In the genomic region with DNA sequence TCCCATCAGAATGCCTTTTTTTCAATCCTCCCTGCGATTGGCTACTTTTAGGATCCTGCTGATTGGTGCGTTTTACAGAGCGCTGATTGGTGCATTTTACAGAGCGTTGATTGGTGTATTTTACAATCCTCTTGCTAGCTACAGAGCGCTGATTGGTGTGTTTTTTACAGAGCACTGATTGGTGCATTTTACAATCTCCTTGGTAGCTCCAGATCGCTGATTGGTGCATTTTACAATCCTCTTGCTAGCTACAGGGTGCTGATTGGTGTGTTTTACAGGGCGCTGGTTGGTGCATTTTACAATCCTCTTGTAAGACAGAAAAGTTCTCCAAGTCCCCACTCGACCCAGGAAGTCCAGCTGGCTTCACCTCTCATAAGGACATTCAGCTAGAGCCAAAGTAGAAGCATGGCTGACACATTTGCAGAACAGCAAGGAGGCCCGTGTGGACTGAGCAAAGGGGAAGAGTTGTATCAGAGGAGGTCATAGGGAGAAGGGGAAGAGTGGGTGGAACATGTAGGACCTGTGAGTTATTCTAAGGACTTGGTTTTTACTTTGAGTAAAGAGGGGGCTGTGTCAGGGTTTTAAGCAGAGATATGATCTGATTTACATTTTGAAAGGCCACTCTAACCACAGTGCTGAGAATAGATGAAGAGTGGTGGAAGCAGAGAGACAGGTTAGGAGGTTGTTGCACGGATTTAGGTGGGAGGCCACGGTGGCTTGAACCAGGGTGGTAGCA, we compare ENCODE assay signal across 25 cellular contexts. TPM values are rescaled to one million over a fixed set of nuclear protein-coding genes. Genes with fewer than 3 reads are reported as not detected.
DNase-seq lines count a peak whose midpoint lies in the region; ATAC-seq and TF ChIP-seq lines count a peak whose summit lies in the region.
"Had no signal": no experiment of that assay in that cellular context is flagged by ENCODE, and none has a peak within 500 bp of the region (broad histone marks: within the 10 kb centered on the region; RNA-seq: fewer than 3 reads in every experiment).

No MANE protein-coding gene starts in this region.

- peak overlapping the region; percentile 36 for H3K4me3 Mint-ChIP-seq in neural crest cell
- H3K4me3 Mint-ChIP-seq: activated CD4-positive, alpha-beta memory T cell treated with anti-CD3 and anti-CD28 coated beads for 36 hours; HFFc6 had no signal

- DNase-seq in activated effector memory CD4-positive, alpha-beta T cell treated with anti-CD3 and anti-CD28 coated beads, Interleukin-2, amount 50 U/mL, for 16 hours, result peak; percentile 30
- no peak for DNase-seq in activated effector memory CD4-positive, alpha-beta T cell treated with Interleukin-2 at 50 U/mL for 16 hours
- peak; percentile 56 for DNase-seq in GM20000 (ENCODE audit: low spot score)
- peak; percentile 53 for DNase-seq in NAMALWA (ENCODE audit: low spot score)
- no peak for DNase-seq in neural crest cell (ENCODE audit: low read depth, low spot score)
- DNase-seq in NCI-H2196 (lab: John Stamatoyannopoulos, UW; ENCODE audit: unreplicated experiment), result no peak
- DNase-seq: 8988T; activated CD4-positive, alpha-beta memory T cell treated with anti-CD3 and anti-CD28 coated beads for 36 hours; activated CD4-positive, CD25-positive, alpha-beta regulatory T cell treated with anti-CD3 and anti-CD28 coated beads, Interleukin-2, amount 50 U/mL, for 72 hours; activated gamma-delta T cell; cerebellar nuclear complex; DMS53; gastrocnemius medialis; GM23248; HFFc6; hippocampal formation; KG1; left colon; NCI-H1436; NCI-H2081 treated with DMSO at 0.1 percent for 48 hours; NCI-H82; RPMI8226; stomach had no signal

- no peak for TF ChIP-seq CTCF in GM20000 (IDR thresholded peaks at IDR 0.05; ENCODE audit: extremely low read depth, missing control alignments)
- no peak for TF ChIP-seq CTCF in neural crest cell (conservative IDR thresholded peaks at IDR 0.05)

- H3K36me3 Mint-ChIP-seq in neural crest cell (ENCODE audit: low read depth), result peaks cover 8% of the 10 kb centered on the region

- H3K27ac Mint-ChIP-seq in neural crest cell (ENCODE audit: unreplicated experiment), result no peak overlapping the region
- H3K27ac Mint-ChIP-seq: activated CD4-positive, alpha-beta memory T cell treated with anti-CD3 and anti-CD28 coated beads for 36 hours; HFFc6 had no signal

- peaks cover 11% of the 10 kb centered on the region for H3K4me1 Mint-ChIP-seq in neural crest cell

- peaks cover 7% of the 10 kb centered on the region for H3K9me3 Mint-ChIP-seq in neural crest cell
- H3K9me3 Mint-ChIP-seq: HFFc6 had no signal

- ATAC-seq in HG03457 (IDR thresholded peaks at IDR 0.05; ENCODE audit: unreplicated experiment) (no peak), HG03139 (IDR thresholded peaks at IDR 0.05; ENCODE audit: unreplicated experiment) (no peak)
- ATAC-seq: gastrocnemius medialis, left colon had no signal

- H3K27me3 Mint-ChIP-seq in neural crest cell (ENCODE audit: low read depth), result no peaks in the 10 kb centered on the region
- H3K27me3 Mint-ChIP-seq: activated CD4-positive, alpha-beta memory T cell treated with anti-CD3 and anti-CD28 coated beads for 36 hours had no signal

RNA-seq across cellular contexts. Expression of a gene that starts 2.7 kb away (rescaled TPM):
- total RNA-seq in neural crest cell, result 12.9 and 14.4 TPM in 2 replicates

RNA-seq across cellular contexts. Expression of a gene that starts 8.0 kb away (rescaled TPM):
- 4.7 and 6.0 TPM in 2 replicates for total RNA-seq in neural crest cell

Comparison
In these comparisons a context has a peak if more than half of its experiments do, and no peak if none do; other contexts are left out.
1. DNase-seq: peak in activated effector memory CD4-positive, alpha-beta T cell treated with anti-CD3 and anti-CD28 coated beads, Interleukin-2, amount 50 U/mL, for 16 hours (single experiment), GM20000 (single experiment) and NAMALWA (single experiment); none in activated effector memory CD4-positive, alpha-beta T cell treated with Interleukin-2 at 50 U/mL for 16 hours (single experiment), neural crest cell (single experiment) and NCI-H2196 (single experiment).